In the genomic region with DNA sequence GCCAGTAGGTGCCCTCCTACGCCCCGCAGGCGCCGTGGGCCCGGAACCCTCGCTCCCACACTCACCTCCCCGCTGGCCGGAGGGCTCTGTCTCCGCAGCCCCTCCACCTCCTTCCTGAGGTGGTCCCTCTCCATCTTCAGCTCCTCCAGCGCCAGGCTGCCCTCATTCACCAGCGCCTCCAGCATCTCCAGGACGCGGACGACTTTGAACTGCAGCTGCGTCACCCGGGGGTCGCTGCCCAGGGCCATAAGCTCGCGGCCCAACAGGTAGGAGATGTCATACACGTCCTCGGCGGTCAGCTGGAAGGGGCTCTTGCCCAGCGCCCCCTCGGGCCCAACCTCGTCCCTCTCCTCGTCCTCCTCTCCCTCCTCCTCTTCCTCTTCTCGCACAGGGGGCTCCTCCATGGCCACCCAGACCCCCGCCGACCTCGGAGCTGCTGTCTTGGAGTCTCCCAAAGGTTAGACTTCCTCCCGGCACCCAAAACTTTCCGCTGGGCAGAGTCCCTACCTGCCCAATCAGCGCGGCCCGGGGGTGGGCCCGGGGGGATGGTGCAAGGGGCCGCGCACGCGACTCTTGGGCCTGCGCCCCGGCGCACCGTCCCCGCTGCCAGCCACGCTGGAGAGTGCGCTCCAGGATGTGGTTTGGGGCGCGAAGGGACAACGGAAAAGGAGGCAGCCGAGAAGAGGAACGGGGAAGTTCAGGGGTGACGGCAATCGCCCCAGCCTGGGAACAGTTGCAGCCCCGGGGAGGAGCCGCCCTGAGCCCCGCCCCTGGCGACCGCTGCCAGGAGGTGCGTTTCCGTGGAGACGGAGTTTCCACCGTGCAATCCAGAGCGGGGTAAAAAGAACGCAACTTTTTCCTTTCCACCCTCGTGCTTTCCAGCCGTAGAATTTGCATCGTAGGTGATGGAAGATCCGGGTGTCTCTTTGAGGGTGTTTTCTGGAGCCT, we compare ENCODE assay signal across 8 cellular contexts. TPM values are rescaled to one million over a fixed set of nuclear protein-coding genes. Genes with fewer than 3 reads are reported as not detected.
A peak's percentile ranks its signal among the peaks of the same experiment; 100 is the strongest.
DNase-seq lines count a peak whose midpoint lies in the region; ATAC-seq and TF ChIP-seq lines count a peak whose summit lies in the region.

A gene with protein sequence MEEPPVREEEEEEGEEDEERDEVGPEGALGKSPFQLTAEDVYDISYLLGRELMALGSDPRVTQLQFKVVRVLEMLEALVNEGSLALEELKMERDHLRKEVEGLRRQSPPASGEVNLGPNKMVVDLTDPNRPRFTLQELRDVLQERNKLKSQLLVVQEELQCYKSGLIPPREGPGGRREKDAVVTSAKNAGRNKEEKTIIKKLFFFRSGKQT (minus strand): TSS at position 668 of the 948 bp plus-strand sequence. CDS start 264 bp downstream, at position 404.

- H3K27ac Mint-ChIP-seq in activated CD4-positive, alpha-beta memory T cell treated with anti-CD3 and anti-CD28 coated beads for 36 hours = peak within 1 kb of the TSS; percentile 98

- peaks cover 30% of the 10 kb centered on the region for H3K4me1 Mint-ChIP-seq in activated CD4-positive, alpha-beta memory T cell treated with anti-CD3 and anti-CD28 coated beads for 36 hours (ENCODE audit: low read depth)

- intact Hi-C loops in activated CD4-positive, alpha-beta memory T cell treated with anti-CD3 and anti-CD28 coated beads for 36 hours (cut with micrococcal nuclease) = loop anchor here (1.0 to 10.0 kb wide), 5 partner anchors 9 to 1481 kb away; partner anchors contain the start of genes ATP6V0A2 and SNRNP35
- intact Hi-C loops in lower lobe of right lung (cut with DNase I) = no loop called here

- no peaks in the 10 kb centered on the region for H3K9me3 Mint-ChIP-seq in activated CD4-positive, alpha-beta memory T cell treated with anti-CD3 and anti-CD28 coated beads for 36 hours

- peak within 1 kb of the TSS; percentile 75 to 88 for H3K9ac ChIP-seq in duodenal mucosa (ENCODE audit: low read depth in 1 of 2, low read length in 2 of 2)

- H3K4me3 Mint-ChIP-seq in activated CD4-positive, alpha-beta memory T cell treated with anti-CD3 and anti-CD28 coated beads for 36 hours = peak within 1 kb of the TSS; percentile 99

- H3K9me3 ChIP-seq in duodenal mucosa (ENCODE audit: control insufficient read depth in 1 of 2, low read length in 2 of 2) (no peaks in the 10 kb centered on the region), lower lobe of right lung (no peaks in the 10 kb centered on the region)

- DNase-seq in AG20443 (ENCODE audit: low spot score) (peak; percentile 96), NCI-H510A treated with DMSO at 0.1 percent for 48 hours (lab: John Stamatoyannopoulos, UW) (peak; percentile 58), lower lobe of right lung (peak; percentile 96)
- DNase-seq in activated CD4-positive, alpha-beta memory T cell treated with anti-CD3 and anti-CD28 coated beads for 36 hours = peak; percentile 97
- peak; percentile 92 to 93 for DNase-seq in stimulated activated CD4-positive, alpha-beta T cell treated with anti-CD3 and anti-CD28 coated beads, Interleukin-4, amount 100 ng/mL, for 48 hours (ENCODE audit: low read depth in 2 of 2)

- H3K36me3 Mint-ChIP-seq in activated CD4-positive, alpha-beta memory T cell treated with anti-CD3 and anti-CD28 coated beads for 36 hours = peaks cover 29% of the 10 kb centered on the region

- H3K4me3 ChIP-seq in duodenal mucosa (ENCODE audit: low read depth in 1 of 2, low read length in 2 of 2) = peak within 1 kb of the TSS; percentile 71 to 90
- H3K4me3 ChIP-seq in lower lobe of right lung = peak within 1 kb of the TSS; percentile 96

- ATAC-seq in GM18861 (IDR thresholded peaks at IDR 0.05; ENCODE audit: unreplicated experiment) (peak; percentile 65), HG03095 (IDR thresholded peaks at IDR 0.05; ENCODE audit: unreplicated experiment) (peak; percentile 65), lower lobe of right lung (peak; percentile 96 to 97)

- no peak for TF ChIP-seq CTCF in lower lobe of right lung (IDR thresholded peaks at IDR 0.05)

- no peaks in the 10 kb centered on the region for H3K36me3 ChIP-seq in duodenal mucosa (ENCODE audit: control insufficient read depth in 1 of 2, insufficient read depth in 2 of 2, low read length in 2 of 2)
- peaks cover under 1% of the 10 kb centered on the region for H3K36me3 ChIP-seq in lower lobe of right lung

- CTCF ChIA-PET in activated CD4-positive, alpha-beta memory T cell treated with anti-CD3 and anti-CD28 coated beads for 36 hours (lab: Charles Lee) = interaction anchor here (1.0 to 2.1 kb wide), 4 partner anchors 8 to 20 kb away, joined by 3 to 6 read pairs (median 5); no protein-coding TSS in a partner anchor

- H3K27me3 ChIP-seq in duodenal mucosa (ENCODE audit: control insufficient read depth in 1 of 2, insufficient read depth in 2 of 2, low read length in 2 of 2) (no peaks in the 10 kb centered on the region), lower lobe of right lung (ENCODE audit: low read depth) (no peaks in the 10 kb centered on the region)

- POLR2A ChIA-PET in activated CD4-positive, alpha-beta memory T cell treated with anti-CD3 and anti-CD28 coated beads for 36 hours (lab: Charles Lee) = interaction anchor here (1.0 to 3.0 kb wide), 10 partner anchors 9 to 203 kb away, joined by 3 to 27 read pairs (median 6); partner anchors contain the start of genes KMT5A, MPHOSPH9, MTRFR and RILPL1

- H3K4me1 ChIP-seq in duodenal mucosa (ENCODE audit: control insufficient read depth in 1 of 2, insufficient read depth in 2 of 2, low read length in 2 of 2) (peaks cover 4 to 15% of the 10 kb centered on the region in 2 donors), lower lobe of right lung (peaks cover 46% of the 10 kb centered on the region)

- H3K27ac ChIP-seq in duodenal mucosa (ENCODE audit: low read depth, low read length) (peak within 1 kb of the TSS; percentile 67), lower lobe of right lung (peak within 1 kb of the TSS; percentile 93)

- no peaks in the 10 kb centered on the region for H3K27me3 Mint-ChIP-seq in activated CD4-positive, alpha-beta memory T cell treated with anti-CD3 and anti-CD28 coated beads for 36 hours

RNA-seq across cellular contexts. Expression of the gene that starts here (rescaled TPM):
- 10 to 100 TPM; 15.4 to 16.6 TPM for total RNA-seq in activated CD4-positive, alpha-beta memory T cell treated with anti-CD3 and anti-CD28 coated beads for 36 hours
- total RNA-seq in lower lobe of right lung = 18.6 TPM

Comparison
In these comparisons a context has a peak if more than half of its experiments do, and no peak if none do; other contexts are left out.
1. Peak in every context shown above with its lines: DNase-seq, ATAC-seq, H3K4me3 ChIP-seq and H3K27ac ChIP-seq.